Comparison of ENCODE assay signal across 18 cellular contexts in the genomic region with DNA sequence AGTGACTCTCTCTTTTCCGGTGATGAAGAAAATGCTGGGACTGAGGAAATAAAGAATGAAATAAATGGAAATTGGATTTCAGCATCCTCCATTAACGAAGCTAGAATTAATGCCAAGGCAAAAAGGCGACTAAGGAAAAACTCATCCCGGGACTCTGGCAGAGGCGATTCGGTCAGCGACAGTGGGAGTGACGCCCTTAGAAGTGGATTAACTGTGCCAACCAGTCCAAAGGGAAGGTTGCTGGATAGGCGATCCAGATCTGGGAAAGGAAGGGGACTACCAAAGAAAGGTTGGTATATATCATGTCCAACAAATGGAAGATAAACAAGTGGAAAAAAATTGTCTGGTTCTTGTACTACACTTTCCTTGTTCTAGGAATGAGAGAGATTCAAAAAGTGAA. TPM values are rescaled to one million over a fixed set of nuclear protein-coding genes. Genes with fewer than 3 reads are reported as not detected.
DNase-seq lines count a peak whose midpoint lies in the region; ATAC-seq and TF ChIP-seq lines count a peak whose summit lies in the region.
"Had no signal": no experiment of that assay in that cellular context is flagged by ENCODE, and none has a peak within 500 bp of the region (broad histone marks: within the 10 kb centered on the region; RNA-seq: fewer than 3 reads in every experiment).

No MANE protein-coding gene starts in this region.

- H3F3A ChIP-seq in PC-3 (ENCODE audit: low read length, unreplicated experiment), result no peaks in the 10 kb centered on the region

- no peaks in the 10 kb centered on the region for H3K79me2 ChIP-seq in PC-3 (ENCODE audit: low read length)

- no peak overlapping the region for H3K4me3 ChIP-seq in PC-3 (ENCODE audit: low read length)
- H3K4me3 ChIP-seq: gastrocnemius medialis, prostate gland had no signal

- intact Hi-C loops in CD4-positive, alpha-beta T cell (cut with DNase I, micrococcal nuclease), result loop anchor here in 1 of 2 experiments (2.0 kb wide), 1 partner anchor 14 kb away; no protein-coding TSS in a partner anchor
- intact Hi-C loops in PC-3 (cut with micrococcal nuclease), result loop anchor here (5.0 kb wide), 1 partner anchor 36 kb away; the partner anchor contains the start of genes BBIP1 and SHOC2

- H3K27me3 Mint-ChIP-seq in CD4-positive, alpha-beta T cell, result no peaks in the 10 kb centered on the region
- H3K27me3 Mint-ChIP-seq in chondrocyte (ENCODE audit: low read depth) (no peaks in the 10 kb centered on the region), osteocyte (ENCODE audit: unreplicated experiment) (no peaks in the 10 kb centered on the region)

- no peak for TF ChIP-seq CTCF in CD4-positive, alpha-beta T cell (IDR thresholded peaks at IDR 0.05)
- TF ChIP-seq CTCF in PC-3 (conservative IDR thresholded peaks at IDR 0.05; ENCODE audit: low read depth, low read length) (no peak), chondrocyte (IDR thresholded peaks at IDR 0.05) (no peak), osteocyte (IDR thresholded peaks at IDR 0.05) (no peak)

- peak overlapping the region; percentile 54 for H3K27ac Mint-ChIP-seq in CD4-positive, alpha-beta T cell
- H3K27ac Mint-ChIP-seq in chondrocyte (ENCODE audit: unreplicated experiment), result peak overlapping the region; percentile 90
- peak overlapping the region; percentile 23 for H3K27ac Mint-ChIP-seq in osteocyte (ENCODE audit: unreplicated experiment)

- DNase-seq in CD4-positive, alpha-beta T cell, result no peak
- DNase-seq in PC-3, result no peak
- DNase-seq in chondrocyte (ENCODE audit: low spot score), result no peak
- DNase-seq in osteocyte (ENCODE audit: extremely low spot score, unreplicated experiment), result no peak
- DNase-seq in putamen (ENCODE audit: low spot score), result no peak
- DNase-seq in NCI-H1105 treated with DMSO at 0.1 percent for 48 hours (lab: John Stamatoyannopoulos, UW), result no peak
- DNase-seq: activated CD8-positive, alpha-beta memory T cell treated with anti-CD3 and anti-CD28 coated beads for 24 hours; cortex of kidney; gastrocnemius medialis; NCI-H146; NCI-H345; NK-92 treated with Interleukin-12 subunit alpha and Interleukin-12 subunit beta, amount 100 ng/mL, for 24 hours; RPMI8226; stimulated activated CD4-positive, alpha-beta T cell treated with anti-CD3 and anti-CD28 coated beads, Interleukin-12 subunit alpha, Interleukin-12 subunit beta, amount 100 ng/mL, for 4 hours; stimulated activated naive CD4-positive, alpha-beta T cell had no signal

- H3K4me1 ChIP-seq in PC-3 (ENCODE audit: insufficient read depth, low read length), result peaks cover 27% of the 10 kb centered on the region

- no peak overlapping the region for H3K4me2 ChIP-seq in PC-3 (ENCODE audit: low read length)

- peaks cover 87% of the 10 kb centered on the region for H3K4me1 Mint-ChIP-seq in CD4-positive, alpha-beta T cell (ENCODE audit: low read depth)
- peaks cover 56% of the 10 kb centered on the region for H3K4me1 Mint-ChIP-seq in chondrocyte (ENCODE audit: low read depth)
- peaks cover 29% of the 10 kb centered on the region for H3K4me1 Mint-ChIP-seq in osteocyte (ENCODE audit: unreplicated experiment)

- H3K9me3 Mint-ChIP-seq in CD4-positive, alpha-beta T cell, result no peaks in the 10 kb centered on the region
- H3K9me3 Mint-ChIP-seq in chondrocyte (ENCODE audit: low read depth) (no peaks in the 10 kb centered on the region), osteocyte (ENCODE audit: unreplicated experiment) (no peaks in the 10 kb centered on the region)

- no peaks in the 10 kb centered on the region; the same call in 1 of the 2 replicates for H3K36me3 ChIP-seq in PC-3 (ENCODE audit: low read depth, low read length)

- TF ChIP-seq POLR2A in GM18505 (IDR thresholded peaks at IDR 0.05; ENCODE audit: borderline replicate concordance, extremely low read depth, insufficient read depth, insufficient read length), result no peak

- no peak overlapping the region for H3K9ac ChIP-seq in PC-3 (ENCODE audit: low read length)

- H3K27ac ChIP-seq in CD4-positive, alpha-beta T cell (ENCODE audit: low read depth, low read length), result no peak overlapping the region
- H3K27ac ChIP-seq in PC-3 (ENCODE audit: low read length), result no peak overlapping the region
- H3K27ac ChIP-seq: gastrocnemius medialis, prostate gland had no signal

- no peak overlapping the region for H3K4me3 Mint-ChIP-seq in CD4-positive, alpha-beta T cell
- H3K4me3 Mint-ChIP-seq in chondrocyte (ENCODE audit: unreplicated experiment) (no peak overlapping the region), osteocyte (ENCODE audit: unreplicated experiment) (no peak overlapping the region)

- no peak overlapping the region for H2AFZ ChIP-seq in PC-3 (ENCODE audit: low read length)

- POLR2A ChIA-PET in CD4-positive, alpha-beta T cell (lab: Charles Lee), result interaction anchor here (0.5 to 3.4 kb wide), 3 partner anchors 8 to 24 kb away, joined by 3 to 11 read pairs (median 4); no protein-coding TSS in a partner anchor
- POLR2A ChIA-PET in PC-3 (lab: Charles Lee; ENCODE audit: unreplicated experiment), result no interaction called here

- BruUV-seq in PC-3 (replicated peaks; lab: Mats Ljungman, UMichigan), result TSS peak; percentile 41

- no peaks in the 10 kb centered on the region for H4K20me1 ChIP-seq in PC-3 (ENCODE audit: low read length)

- no peaks in the 10 kb centered on the region for H3K9me3 ChIP-seq in CD4-positive, alpha-beta T cell (ENCODE audit: control insufficient read depth, low read length)
- no peaks in the 10 kb centered on the region for H3K9me3 ChIP-seq in PC-3 (ENCODE audit: low read length)
- H3K9me3 ChIP-seq: gastrocnemius medialis, prostate gland had no signal

- no peaks in the 10 kb centered on the region for H3K9me2 ChIP-seq in PC-3 (replicated peaks; ENCODE audit: low read length)

- no peak for ATAC-seq in CD4-positive, alpha-beta T cell (ENCODE audit: poor library complexity)
- ATAC-seq in PC-3, result no peak
- ATAC-seq in GM18505 (IDR thresholded peaks at IDR 0.05; ENCODE audit: unreplicated experiment), result no peak
- no peak for ATAC-seq in HG02884 (IDR thresholded peaks at IDR 0.05; ENCODE audit: unreplicated experiment)
- ATAC-seq: gastrocnemius medialis had no signal

- H3K27me3 ChIP-seq in CD4-positive, alpha-beta T cell (ENCODE audit: control insufficient read depth, insufficient read depth, low read length), result no peaks in the 10 kb centered on the region
- H3K27me3 ChIP-seq in PC-3 (ENCODE audit: low read length), result no peaks in the 10 kb centered on the region
- H3K27me3 ChIP-seq: gastrocnemius medialis had no signal

- CTCF ChIA-PET in CD4-positive, alpha-beta T cell (lab: Charles Lee), result no interaction called here
- CTCF ChIA-PET in PC-3 (lab: Charles Lee), result no interaction called here

- H3K36me3 Mint-ChIP-seq in CD4-positive, alpha-beta T cell (ENCODE audit: low read depth), result peaks cover 92% of the 10 kb centered on the region
- peaks cover 38% of the 10 kb centered on the region for H3K36me3 Mint-ChIP-seq in chondrocyte (ENCODE audit: low read depth)
- H3K36me3 Mint-ChIP-seq in osteocyte (ENCODE audit: unreplicated experiment), result peaks cover 56% of the 10 kb centered on the region

RNA-seq across cellular contexts. Expression of gene PDCD4, which starts 9.5 kb away (rescaled TPM):
- total RNA-seq in CD4-positive, alpha-beta T cell, result 100 to 1,000 TPM; 352 to 358 TPM
- total RNA-seq in PC-3 (2014; rRNA removed), result 19.4 and 24.4 TPM in 2 replicates
- 73.7 to 100 TPM (median 80.3 TPM) in 3 replicates for total RNA-seq in chondrocyte
- 106 TPM in 2 replicates for total RNA-seq in osteocyte

RNA-seq across cellular contexts. Expression of gene BBIP1, which starts 37.7 kb away (rescaled TPM):
- 10 to 100 TPM; 17.1 to 21.9 TPM for total RNA-seq in CD4-positive, alpha-beta T cell
- total RNA-seq in PC-3 (2014; rRNA removed), result 12.0 and 19.6 TPM in 2 replicates
- total RNA-seq in chondrocyte, result 22.2 to 26.4 TPM (median 25.0 TPM) in 3 replicates
- total RNA-seq in osteocyte, result 35.2 and 39.5 TPM in 2 replicates

RNA-seq across cellular contexts. Expression of gene SHOC2, which starts 38.2 kb away (rescaled TPM):
- total RNA-seq in CD4-positive, alpha-beta T cell, result 10 to 100 TPM; 65.9 to 66.9 TPM
- total RNA-seq in PC-3 (2014; rRNA removed), result 11.4 and 14.3 TPM in 2 replicates
- total RNA-seq in chondrocyte, result 64.4 to 73.3 TPM (median 65.9 TPM) in 3 replicates
- 55.3 and 60.8 TPM in 2 replicates for total RNA-seq in osteocyte

Comparison
In these comparisons a context has a peak if more than half of its experiments do, and no peak if none do; other contexts are left out.
1. H3K27ac Mint-ChIP-seq: peak in every context shown above with its lines; median percentile 90 in chondrocyte; 54 in CD4-positive, alpha-beta T cell; 23 in osteocyte.